26 cellular contexts compared by ENCODE assay signal in the genomic region with DNA sequence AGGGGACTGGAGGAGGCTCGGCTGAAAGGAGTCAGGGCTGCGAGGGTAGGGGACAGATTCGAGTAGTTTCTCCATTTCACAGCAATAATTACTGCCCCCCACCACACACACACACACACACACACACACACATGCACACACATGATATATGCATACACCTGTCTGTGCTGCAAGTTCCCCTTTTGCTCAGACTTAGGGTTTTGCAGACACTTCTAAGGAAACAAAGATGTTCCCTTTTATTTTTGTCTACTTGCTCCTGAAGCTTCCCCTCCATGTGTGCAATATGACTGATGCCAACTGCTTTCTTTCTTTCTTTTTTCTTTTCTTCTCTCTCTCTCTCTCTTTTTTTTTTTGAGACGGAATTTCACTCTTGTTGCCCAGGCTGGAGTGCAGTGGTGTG. TPM values are rescaled to one million over a fixed set of nuclear protein-coding genes. Genes with fewer than 3 reads are reported as not detected.
"Had no signal": no experiment of that assay in that cellular context is flagged by ENCODE, and none has a peak within 500 bp of the region (broad histone marks: within the 10 kb centered on the region; RNA-seq: fewer than 3 reads in every experiment).

No MANE protein-coding gene starts in this region.

- H3K27ac Mint-ChIP-seq: activated CD4-positive, alpha-beta T cell treated with anti-CD3 and anti-CD28 coated beads, Interleukin-2, amount 10 ng/mL, durations not matched to agents 24 days and 14 days; activated CD8-positive, alpha-beta T cell treated with anti-CD3 and anti-CD28 coated beads, Interleukin-2, amount 10 ng/mL, durations not matched to agents 7 days and 5 days; activated T-cell treated with anti-CD3 and anti-CD28 coated beads, Interleukin-2, amount 50 U/mL, for 24 hours; stimulated activated naive CD8-positive, alpha-beta T cell treated with anti-CD3 and anti-CD28 coated beads, Interleukin-15, Interleukin-2, amounts not matched to agents 100 ng/mL and 50 ng/mL, for 24 hours; T-helper 2 cell treated with Interferon-gamma antibody and Interleukin-4, amounts not matched to agents 5 μg/mL and 100 μg/mL, for 36 hours had no signal

- H3K9me3 ChIP-seq: gastroesophageal sphincter, heart left ventricle, left ventricle myocardium inferior, prostate gland had no signal

- H3K27me3 Mint-ChIP-seq: activated CD4-positive, alpha-beta T cell treated with anti-CD3 and anti-CD28 coated beads, Interleukin-2, amount 10 ng/mL, durations not matched to agents 24 days and 14 days; activated T-cell treated with anti-CD3 and anti-CD28 coated beads, Interleukin-2, amount 50 U/mL, for 24 hours; stimulated activated naive CD8-positive, alpha-beta T cell treated with anti-CD3 and anti-CD28 coated beads, Interleukin-15, Interleukin-2, amounts not matched to agents 100 ng/mL and 50 ng/mL, for 24 hours had no signal

- H3K27ac ChIP-seq: gastroesophageal sphincter, heart left ventricle, left ventricle myocardium inferior, prostate gland, tibial nerve had no signal

- H3K36me3 ChIP-seq: gastroesophageal sphincter, heart left ventricle, left ventricle myocardium inferior, prostate gland, tibial nerve had no signal

- H3K27me3 ChIP-seq: gastroesophageal sphincter, tibial nerve had no signal

- H3K9me3 Mint-ChIP-seq: stimulated activated naive CD8-positive, alpha-beta T cell treated with anti-CD3 and anti-CD28 coated beads, Interleukin-15, Interleukin-2, amounts not matched to agents 100 ng/mL and 50 ng/mL, for 24 hours had no signal

- H3K4me3 ChIP-seq: gastroesophageal sphincter, heart left ventricle, left ventricle myocardium inferior, prostate gland, tibial nerve had no signal

- H3K4me3 Mint-ChIP-seq: activated CD4-positive, alpha-beta T cell treated with anti-CD3 and anti-CD28 coated beads, Interleukin-2, amount 10 ng/mL, durations not matched to agents 24 days and 14 days; activated CD8-positive, alpha-beta T cell treated with anti-CD3 and anti-CD28 coated beads, Interleukin-2, amount 10 ng/mL, durations not matched to agents 7 days and 5 days; activated T-cell treated with anti-CD3 and anti-CD28 coated beads, Interleukin-2, amount 50 U/mL, for 24 hours; neural crest cell; stimulated activated naive CD8-positive, alpha-beta T cell treated with anti-CD3 and anti-CD28 coated beads, Interleukin-15, Interleukin-2, amounts not matched to agents 100 ng/mL and 50 ng/mL, for 24 hours; T-helper 2 cell treated with Interferon-gamma antibody and Interleukin-4, amounts not matched to agents 5 μg/mL and 100 μg/mL, for 36 hours had no signal

- H3K4me1 ChIP-seq: gastroesophageal sphincter, left ventricle myocardium inferior, prostate gland, tibial nerve had no signal

- H3K4me1 Mint-ChIP-seq: neural crest cell had no signal

- FAIRE-seq: astrocyte, urothelium cell line had no signal

- DNase-seq: activated CD4-positive, alpha-beta T cell treated with anti-CD3 and anti-CD28 coated beads, Interleukin-2, amount 10 ng/mL, durations not matched to agents 24 days and 14 days; activated CD8-positive, alpha-beta T cell treated with anti-CD3 and anti-CD28 coated beads, Interleukin-2, amount 10 ng/mL, durations not matched to agents 7 days and 5 days; activated effector memory CD4-positive, alpha-beta T cell treated with Interleukin-2 at 50 U/mL for 16 hours; activated naive CD4-positive, alpha-beta T cell treated with anti-CD3 and anti-CD28 coated beads, Interleukin-2, amount 50 U/mL, for 16 hours; activated T-cell treated with anti-CD3 and anti-CD28 coated beads, Interleukin-2, amount 50 U/mL, for 24 hours; cerebellar nuclear complex; cortex of kidney; effector CD8-positive, alpha-beta T cell; heart left ventricle; kidney glomerular epithelial cell; left ventricle myocardium inferior; mammary epithelial cell; right cardiac atrium had no signal

RNA-seq across cellular contexts. Expression of a gene that starts 13.4 kb away (rescaled TPM):
- total RNA-seq: activated CD4-positive, alpha-beta T cell treated with anti-CD3 and anti-CD28 coated beads, Interleukin-2, amount 10 ng/mL, durations not matched to agents 24 days and 14 days; activated CD8-positive, alpha-beta T cell treated with anti-CD3 and anti-CD28 coated beads, Interleukin-2, amount 10 ng/mL, durations not matched to agents 7 days and 5 days; astrocyte; bronchial epithelial cell; esophagus mucosa; gastroesophageal sphincter; heart left ventricle; left ventricle myocardium inferior; mammary epithelial cell; myocyte; neural crest cell; osteoblast; prostate gland; right cardiac atrium; skeletal muscle tissue; tibial nerve had no signal

RNA-seq across cellular contexts. Expression of a gene that starts 22.5 kb away (rescaled TPM):
- total RNA-seq: activated CD4-positive, alpha-beta T cell treated with anti-CD3 and anti-CD28 coated beads, Interleukin-2, amount 10 ng/mL, durations not matched to agents 24 days and 14 days; activated CD8-positive, alpha-beta T cell treated with anti-CD3 and anti-CD28 coated beads, Interleukin-2, amount 10 ng/mL, durations not matched to agents 7 days and 5 days; astrocyte; bronchial epithelial cell; esophagus mucosa; gastroesophageal sphincter; heart left ventricle; left ventricle myocardium inferior; mammary epithelial cell; myocyte; neural crest cell; osteoblast; prostate gland; right cardiac atrium; skeletal muscle tissue; tibial nerve had no signal

RNA-seq across cellular contexts. Expression of a gene that starts 32.1 kb away (rescaled TPM):
- total RNA-seq: activated CD4-positive, alpha-beta T cell treated with anti-CD3 and anti-CD28 coated beads, Interleukin-2, amount 10 ng/mL, durations not matched to agents 24 days and 14 days; activated CD8-positive, alpha-beta T cell treated with anti-CD3 and anti-CD28 coated beads, Interleukin-2, amount 10 ng/mL, durations not matched to agents 7 days and 5 days; astrocyte; bronchial epithelial cell; esophagus mucosa; gastroesophageal sphincter; heart left ventricle; left ventricle myocardium inferior; mammary epithelial cell; myocyte; neural crest cell; osteoblast; right cardiac atrium; skeletal muscle tissue; tibial nerve had no signal

RNA-seq across cellular contexts. Expression of a gene that starts 41.3 kb away (rescaled TPM):
- total RNA-seq: activated CD4-positive, alpha-beta T cell treated with anti-CD3 and anti-CD28 coated beads, Interleukin-2, amount 10 ng/mL, durations not matched to agents 24 days and 14 days; activated CD8-positive, alpha-beta T cell treated with anti-CD3 and anti-CD28 coated beads, Interleukin-2, amount 10 ng/mL, durations not matched to agents 7 days and 5 days; bronchial epithelial cell; esophagus mucosa; gastroesophageal sphincter; heart left ventricle; left ventricle myocardium inferior; mammary epithelial cell; myocyte; neural crest cell; osteoblast; prostate gland; right cardiac atrium; skeletal muscle tissue; tibial nerve had no signal

RNA-seq across cellular contexts. Expression of a gene that starts 50.6 kb away (rescaled TPM):
- total RNA-seq: activated CD4-positive, alpha-beta T cell treated with anti-CD3 and anti-CD28 coated beads, Interleukin-2, amount 10 ng/mL, durations not matched to agents 24 days and 14 days; activated CD8-positive, alpha-beta T cell treated with anti-CD3 and anti-CD28 coated beads, Interleukin-2, amount 10 ng/mL, durations not matched to agents 7 days and 5 days; astrocyte; bronchial epithelial cell; esophagus mucosa; gastroesophageal sphincter; heart left ventricle; left ventricle myocardium inferior; mammary epithelial cell; myocyte; neural crest cell; osteoblast; right cardiac atrium; skeletal muscle tissue; tibial nerve had no signal
